8 cellular contexts compared by ENCODE assay signal in genomic region chr5:69364414-69364813, GRCh38. TPM values are rescaled to one million over a fixed set of nuclear protein-coding genes. Genes with fewer than 3 reads are reported as not detected.
DNase-seq lines count a peak whose midpoint lies in the region; ATAC-seq and TF ChIP-seq lines count a peak whose summit lies in the region.

No MANE protein-coding gene starts in this region.

- H3K4me1 Mint-ChIP-seq in activated T-cell treated with anti-CD3 and anti-CD28 coated beads, Interleukin-2, amount 50 U/mL, for 24 hours (ENCODE audit: low read depth) = peaks cover 42% of the 10 kb centered on the region

- no peak overlapping the region for H3K4me3 ChIP-seq in LNCaP clone FGC (ENCODE audit: low read depth, low read length)
- H3K4me3 ChIP-seq in cardiac fibroblast (replicated peaks in 1 of 2; ENCODE audit: low read depth in 2 of 2, low read length in 2 of 2) = no peak overlapping the region
- H3K4me3 ChIP-seq in psoas muscle = no peak overlapping the region

- ATAC-seq in psoas muscle = peak; percentile 20 to 34 (median 29)

- H3K27me3 Mint-ChIP-seq in activated T-cell treated with anti-CD3 and anti-CD28 coated beads, Interleukin-2, amount 50 U/mL, for 24 hours = no peaks in the 10 kb centered on the region

- peaks cover 19% of the 10 kb centered on the region for H3K4me1 ChIP-seq in psoas muscle

- TF ChIP-seq CTCF in LNCaP clone FGC (IDR thresholded peaks at IDR 0.05; ENCODE audit: control insufficient read depth, extremely low read depth, insufficient read depth) = peak; percentile 26; the same call in 1 of the 2 replicates
- TF ChIP-seq CTCF in cardiac fibroblast (IDR thresholded peaks at IDR 0.05; ENCODE audit: low read depth, low read length) = peak; percentile 52
- peak; percentile 46 for TF ChIP-seq CTCF in psoas muscle (IDR thresholded peaks at IDR 0.05)

- WGBS in psoas muscle, 3 donors = 35 to 36% (median 36%) methylated on average over 3 of the region's 3 CpGs

- no peak overlapping the region for H3K27ac ChIP-seq in psoas muscle

- H3K36me3 ChIP-seq in psoas muscle (ENCODE audit: insufficient read depth in 1 of 2, low read depth in 1 of 2) = peaks cover 5 to 56% of the 10 kb centered on the region in 2 donors

- intact Hi-C loops in psoas muscle (cut with DNase I) = loop anchor here in 1 of 2 donors (5.0 kb wide), 1 partner anchor 257 kb away; no protein-coding TSS in a partner anchor

- H3K36me3 Mint-ChIP-seq in activated T-cell treated with anti-CD3 and anti-CD28 coated beads, Interleukin-2, amount 50 U/mL, for 24 hours (ENCODE audit: low read depth) = peaks cover 90% of the 10 kb centered on the region

- no peaks in the 10 kb centered on the region for H3K27me3 ChIP-seq in psoas muscle (ENCODE audit: insufficient read depth in 3 of 3, low read length in 2 of 3)

- H3K27ac Mint-ChIP-seq in activated T-cell treated with anti-CD3 and anti-CD28 coated beads, Interleukin-2, amount 50 U/mL, for 24 hours = peak overlapping the region; percentile 33

- H3K9me3 ChIP-seq in psoas muscle = no peaks in the 10 kb centered on the region

- DNase-seq in activated T-cell treated with anti-CD3 and anti-CD28 coated beads, Interleukin-2, amount 50 U/mL, for 24 hours = no peak
- DNase-seq in activated T-cell treated with anti-CD3 and anti-CD28 coated beads for 4 hours (no peak), LNCaP clone FGC (ENCODE audit: low read depth) (no peak), cardiac fibroblast (ENCODE audit: low read depth in 2 of 2) (peak; percentile 17 to 44), psoas muscle (no peak), HK-2 (ENCODE audit: unreplicated experiment) (no peak), GF-D8 (lab: John Stamatoyannopoulos, UW) (no peak), NCI-H128 (lab: John Stamatoyannopoulos, UW; ENCODE audit: unreplicated experiment) (no peak)

- H3K4me3 Mint-ChIP-seq in activated T-cell treated with anti-CD3 and anti-CD28 coated beads, Interleukin-2, amount 50 U/mL, for 24 hours = no peak overlapping the region

- H3K9me3 Mint-ChIP-seq in activated T-cell treated with anti-CD3 and anti-CD28 coated beads, Interleukin-2, amount 50 U/mL, for 24 hours = no peaks in the 10 kb centered on the region

RNA-seq across cellular contexts. Expression of gene AK6, which starts 4.9 kb away (rescaled TPM):
- total RNA-seq in psoas muscle = 10 to 100 TPM; 23.5 to 59.9 (median 52.8) TPM
- 100 to 1,000 TPM in 1 of 3 donors, 10 to 100 TPM in 2; 70.7 to 116 (median 96.0) TPM for polyA plus RNA-seq in psoas muscle

RNA-seq across cellular contexts. Expression of gene TAF9, which starts 4.9 kb away (rescaled TPM):
- 10 to 100 TPM; 38.8 to 61.2 (median 47.4) TPM for total RNA-seq in psoas muscle
- 10 to 100 TPM; 53.3 to 92.9 (median 66.6) TPM for polyA plus RNA-seq in psoas muscle

RNA-seq across cellular contexts. Expression of gene RAD17, which starts 5.2 kb away (rescaled TPM):
- 10 to 100 TPM; 11.9 to 19.2 (median 13.5) TPM for total RNA-seq in psoas muscle
- 10 to 100 TPM in 1 of 3 donors, 1 to 10 TPM in 2; 6.8 to 15.1 (median 9.6) TPM for polyA plus RNA-seq in psoas muscle

RNA-seq across cellular contexts. Expression of gene CCDC125, which starts 31.8 kb away (rescaled TPM):
- 1 to 10 TPM; 1.7 to 3.6 (median 1.9) TPM for total RNA-seq in psoas muscle
- 1 to 10 TPM; 1.1 to 2.6 (median 2.6) TPM for polyA plus RNA-seq in psoas muscle

RNA-seq across cellular contexts. Expression of gene MARVELD2, which starts 50.5 kb away (rescaled TPM):
- total RNA-seq in psoas muscle = under 1 TPM in 3 of 4 donors, not detected in 1; 0.10 to 0.25 (median 0.19) TPM
- polyA plus RNA-seq in psoas muscle = under 1 TPM; 0.03 to 0.13 (median 0.09) TPM

Comparison
In these comparisons a context has a peak if more than half of its experiments do, and no peak if none do; other contexts are left out.
1. DNase-seq: peak in cardiac fibroblast (2 of 2); none in activated T-cell treated with anti-CD3 and anti-CD28 coated beads, Interleukin-2, amount 50 U/mL, for 24 hours (single experiment), activated T-cell treated with anti-CD3 and anti-CD28 coated beads for 4 hours (single experiment), LNCaP clone FGC (single experiment), psoas muscle (0 of 2), HK-2 (single experiment), GF-D8 (single experiment) and NCI-H128 (single experiment).
2. Peak in every context shown above with its lines, with median percentiles within 50 percentile points of each other: CTCF ChIP-seq.